ENCODE assay signal across 1 cellular context in the genomic region with DNA sequence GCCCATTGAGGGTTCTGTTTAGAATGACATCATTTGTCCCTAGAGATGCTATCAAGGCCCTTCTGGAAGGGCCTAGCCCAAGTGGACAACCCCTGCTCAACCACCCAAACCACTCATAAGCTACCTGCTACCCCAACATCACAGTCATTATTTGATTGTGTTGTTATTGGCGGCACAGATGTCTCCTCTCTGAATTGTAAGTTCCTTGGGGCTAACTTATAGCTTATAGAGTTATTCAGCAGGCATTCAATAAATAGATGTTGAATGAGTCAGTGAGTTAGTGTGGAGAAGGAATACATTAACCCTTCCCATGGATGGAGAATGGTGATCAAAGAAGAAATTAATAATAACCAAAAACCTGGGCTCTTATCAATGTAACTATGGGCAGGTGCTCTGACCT.
TF ChIP-seq lines count a peak whose summit lies in the region.

No MANE protein-coding gene starts in this region.

TF ChIP-seq in SK-N-SH, 30 proteins besides CTCF, POLR2A, EP300 and RAD21 (continued from another document):
- TF ChIP-seq, protein P1, sequence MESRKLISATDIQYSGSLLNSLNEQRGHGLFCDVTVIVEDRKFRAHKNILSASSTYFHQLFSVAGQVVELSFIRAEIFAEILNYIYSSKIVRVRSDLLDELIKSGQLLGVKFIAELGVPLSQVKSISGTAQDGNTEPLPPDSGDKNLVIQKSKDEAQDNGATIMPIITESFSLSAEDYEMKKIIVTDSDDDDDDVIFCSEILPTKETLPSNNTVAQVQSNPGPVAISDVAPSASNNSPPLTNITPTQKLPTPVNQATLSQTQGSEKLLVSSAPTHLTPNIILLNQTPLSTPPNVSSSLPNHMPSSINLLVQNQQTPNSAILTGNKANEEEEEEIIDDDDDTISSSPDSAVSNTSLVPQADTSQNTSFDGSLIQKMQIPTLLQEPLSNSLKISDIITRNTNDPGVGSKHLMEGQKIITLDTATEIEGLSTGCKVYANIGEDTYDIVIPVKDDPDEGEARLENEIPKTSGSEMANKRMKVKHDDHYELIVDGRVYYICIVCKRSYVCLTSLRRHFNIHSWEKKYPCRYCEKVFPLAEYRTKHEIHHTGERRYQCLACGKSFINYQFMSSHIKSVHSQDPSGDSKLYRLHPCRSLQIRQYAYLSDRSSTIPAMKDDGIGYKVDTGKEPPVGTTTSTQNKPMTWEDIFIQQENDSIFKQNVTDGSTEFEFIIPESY (IDR thresholded peaks at IDR 0.05; ENCODE audit: borderline replicate concordance, low read depth) = no peak
- TF ChIP-seq, protein P2, sequence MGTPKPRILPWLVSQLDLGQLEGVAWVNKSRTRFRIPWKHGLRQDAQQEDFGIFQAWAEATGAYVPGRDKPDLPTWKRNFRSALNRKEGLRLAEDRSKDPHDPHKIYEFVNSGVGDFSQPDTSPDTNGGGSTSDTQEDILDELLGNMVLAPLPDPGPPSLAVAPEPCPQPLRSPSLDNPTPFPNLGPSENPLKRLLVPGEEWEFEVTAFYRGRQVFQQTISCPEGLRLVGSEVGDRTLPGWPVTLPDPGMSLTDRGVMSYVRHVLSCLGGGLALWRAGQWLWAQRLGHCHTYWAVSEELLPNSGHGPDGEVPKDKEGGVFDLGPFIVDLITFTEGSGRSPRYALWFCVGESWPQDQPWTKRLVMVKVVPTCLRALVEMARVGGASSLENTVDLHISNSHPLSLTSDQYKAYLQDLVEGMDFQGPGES (IDR thresholded peaks at IDR 0.05; ENCODE audit: low read depth, low read length) = no peak
- peak; percentile 45; the same call in 1 of the 2 replicates for TF ChIP-seq JUND (IDR thresholded peaks at IDR 0.05)
- 0 out of 2 replicates have a peak, but pooled peaks have one; percentile 25 for TF ChIP-seq TCF12 (IDR thresholded peaks at IDR 0.05)
- TF ChIP-seq, protein P3, sequence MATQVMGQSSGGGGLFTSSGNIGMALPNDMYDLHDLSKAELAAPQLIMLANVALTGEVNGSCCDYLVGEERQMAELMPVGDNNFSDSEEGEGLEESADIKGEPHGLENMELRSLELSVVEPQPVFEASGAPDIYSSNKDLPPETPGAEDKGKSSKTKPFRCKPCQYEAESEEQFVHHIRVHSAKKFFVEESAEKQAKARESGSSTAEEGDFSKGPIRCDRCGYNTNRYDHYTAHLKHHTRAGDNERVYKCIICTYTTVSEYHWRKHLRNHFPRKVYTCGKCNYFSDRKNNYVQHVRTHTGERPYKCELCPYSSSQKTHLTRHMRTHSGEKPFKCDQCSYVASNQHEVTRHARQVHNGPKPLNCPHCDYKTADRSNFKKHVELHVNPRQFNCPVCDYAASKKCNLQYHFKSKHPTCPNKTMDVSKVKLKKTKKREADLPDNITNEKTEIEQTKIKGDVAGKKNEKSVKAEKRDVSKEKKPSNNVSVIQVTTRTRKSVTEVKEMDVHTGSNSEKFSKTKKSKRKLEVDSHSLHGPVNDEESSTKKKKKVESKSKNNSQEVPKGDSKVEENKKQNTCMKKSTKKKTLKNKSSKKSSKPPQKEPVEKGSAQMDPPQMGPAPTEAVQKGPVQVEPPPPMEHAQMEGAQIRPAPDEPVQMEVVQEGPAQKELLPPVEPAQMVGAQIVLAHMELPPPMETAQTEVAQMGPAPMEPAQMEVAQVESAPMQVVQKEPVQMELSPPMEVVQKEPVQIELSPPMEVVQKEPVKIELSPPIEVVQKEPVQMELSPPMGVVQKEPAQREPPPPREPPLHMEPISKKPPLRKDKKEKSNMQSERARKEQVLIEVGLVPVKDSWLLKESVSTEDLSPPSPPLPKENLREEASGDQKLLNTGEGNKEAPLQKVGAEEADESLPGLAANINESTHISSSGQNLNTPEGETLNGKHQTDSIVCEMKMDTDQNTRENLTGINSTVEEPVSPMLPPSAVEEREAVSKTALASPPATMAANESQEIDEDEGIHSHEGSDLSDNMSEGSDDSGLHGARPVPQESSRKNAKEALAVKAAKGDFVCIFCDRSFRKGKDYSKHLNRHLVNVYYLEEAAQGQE (IDR thresholded peaks at IDR 0.05; ENCODE audit: low read depth, low read length) = no peak
